ENCODE assay signal across 30 cellular contexts in genomic region chr11:104154296-104154695, GRCh38. TPM values are rescaled to one million over a fixed set of nuclear protein-coding genes. Genes with fewer than 3 reads are reported as not detected.
"Had no signal": no experiment of that assay in that cellular context is flagged by ENCODE, and none has a peak within 500 bp of the region (broad histone marks: within the 10 kb centered on the region; RNA-seq: fewer than 3 reads in every experiment).

No MANE protein-coding gene starts in this region.

- H3K27me3 Mint-ChIP-seq: activated CD4-positive, alpha-beta T cell treated with anti-CD3 and anti-CD28 coated beads, Interleukin-2, amount 10 ng/mL, durations not matched to agents 24 days and 14 days; activated CD8-positive, alpha-beta T cell treated with anti-CD3 and anti-CD28 coated beads for 36 hours; activated naive CD4-positive, alpha-beta T cell treated with anti-CD3 and anti-CD28 coated beads, Interleukin-2, amount 50 U/mL, for 24 hours; activated naive CD8-positive, alpha-beta T cell treated with anti-CD3 and anti-CD28 coated beads, Interleukin-2, amount 10 ng/mL, durations not matched to agents 7 days and 5 days; activated T-cell treated with anti-CD3 and anti-CD28 coated beads, Interleukin-2, amount 50 U/mL, for 24 hours had no signal

- H3K4me1 ChIP-seq: ascending aorta had no signal

- H3K9me3 Mint-ChIP-seq: activated CD4-positive, alpha-beta T cell treated with anti-CD3 and anti-CD28 coated beads, Interleukin-2, amount 10 ng/mL, durations not matched to agents 24 days and 14 days; activated CD8-positive, alpha-beta T cell treated with anti-CD3 and anti-CD28 coated beads for 36 hours; activated naive CD4-positive, alpha-beta T cell treated with anti-CD3 and anti-CD28 coated beads, Interleukin-2, amount 50 U/mL, for 24 hours; activated naive CD8-positive, alpha-beta T cell treated with anti-CD3 and anti-CD28 coated beads, Interleukin-2, amount 10 ng/mL, durations not matched to agents 7 days and 5 days; activated T-cell treated with anti-CD3 and anti-CD28 coated beads, Interleukin-2, amount 50 U/mL, for 24 hours; activated T-helper 2 cell treated with anti-CD3 and anti-CD28 coated beads, Interferon-gamma antibody, Interleukin-2, Interleukin-4, amounts not matched to agents 10 μg/mL and 5 μg/mL and 100 μg/mL, durations not matched to agents 14 hours and 24 hours and 36 hours had no signal

- H3K4me1 Mint-ChIP-seq: activated CD4-positive, alpha-beta T cell treated with anti-CD3 and anti-CD28 coated beads, Interleukin-2, amount 10 ng/mL, durations not matched to agents 24 days and 14 days; activated naive CD4-positive, alpha-beta T cell treated with anti-CD3 and anti-CD28 coated beads, Interleukin-2, amount 50 U/mL, for 24 hours; activated naive CD8-positive, alpha-beta T cell treated with anti-CD3 and anti-CD28 coated beads, Interleukin-2, amount 10 ng/mL, durations not matched to agents 7 days and 5 days had no signal

- H3K36me3 ChIP-seq: ascending aorta, cardiac muscle cell, MG63, WERI-Rb-1 had no signal

- H3K4me3 ChIP-seq: ascending aorta, cardiac muscle cell, MG63 had no signal

- H3K27ac ChIP-seq: ascending aorta, WERI-Rb-1 had no signal

- H3K27ac Mint-ChIP-seq: activated CD4-positive, alpha-beta T cell treated with anti-CD3 and anti-CD28 coated beads, Interleukin-2, amount 10 ng/mL, durations not matched to agents 24 days and 14 days; activated CD8-positive, alpha-beta T cell treated with anti-CD3 and anti-CD28 coated beads for 36 hours; activated naive CD4-positive, alpha-beta T cell treated with anti-CD3 and anti-CD28 coated beads, Interleukin-2, amount 50 U/mL, for 24 hours; activated naive CD8-positive, alpha-beta T cell treated with anti-CD3 and anti-CD28 coated beads, Interleukin-2, amount 10 ng/mL, durations not matched to agents 7 days and 5 days; activated T-cell treated with anti-CD3 and anti-CD28 coated beads, Interleukin-2, amount 50 U/mL, for 24 hours; activated T-helper 2 cell treated with anti-CD3 and anti-CD28 coated beads, Interferon-gamma antibody, Interleukin-2, Interleukin-4, amounts not matched to agents 10 μg/mL and 5 μg/mL and 100 μg/mL, durations not matched to agents 14 hours and 24 hours and 36 hours had no signal

- H3K36me3 Mint-ChIP-seq: activated naive CD4-positive, alpha-beta T cell treated with anti-CD3 and anti-CD28 coated beads, Interleukin-2, amount 50 U/mL, for 24 hours; activated naive CD8-positive, alpha-beta T cell treated with anti-CD3 and anti-CD28 coated beads, Interleukin-2, amount 10 ng/mL, durations not matched to agents 7 days and 5 days had no signal

- DNase-seq: activated CD4-positive, alpha-beta T cell treated with anti-CD3 and anti-CD28 coated beads, Interleukin-2, amount 10 ng/mL, durations not matched to agents 24 days and 14 days; activated CD4-positive, alpha-beta T cell treated with anti-CD3 and anti-CD28 coated beads, Interleukin-2, amount 50 U/mL, for 4 hours; activated CD8-positive, alpha-beta T cell treated with anti-CD3 and anti-CD28 coated beads for 36 hours; activated gamma-delta T cell; activated naive CD4-positive, alpha-beta T cell treated with Interleukin-2 at 50 U/mL for 16 hours; activated naive CD8-positive, alpha-beta T cell treated with anti-CD3 and anti-CD28 coated beads, Interleukin-2, amount 10 ng/mL, durations not matched to agents 7 days and 5 days; activated T-cell treated with anti-CD3 and anti-CD28 coated beads, Interleukin-2, amount 50 U/mL, for 24 hours; amygdala; Kasumi-1; KBM-7; MG63; NCI-H1048; NCI-H1105 treated with DMSO at 0.1 percent for 48 hours; NCI-H1436; NCI-H1694; NCI-H1930; NCI-H2081 treated with DMSO at 0.1 percent for 48 hours; NCI-H226; NCI-H524; OCI-M1; Right ventricle myocardium superior; SW 1271; T-helper 1 cell; T-helper 2 cell; T-helper 9 cell; WERI-Rb-1 had no signal

- H3K27me3 ChIP-seq: ascending aorta, cardiac muscle cell, MG63 had no signal

- H3K4me3 Mint-ChIP-seq: activated CD4-positive, alpha-beta T cell treated with anti-CD3 and anti-CD28 coated beads, Interleukin-2, amount 10 ng/mL, durations not matched to agents 24 days and 14 days; activated CD8-positive, alpha-beta T cell treated with anti-CD3 and anti-CD28 coated beads for 36 hours; activated naive CD4-positive, alpha-beta T cell treated with anti-CD3 and anti-CD28 coated beads, Interleukin-2, amount 50 U/mL, for 24 hours; activated naive CD8-positive, alpha-beta T cell treated with anti-CD3 and anti-CD28 coated beads, Interleukin-2, amount 10 ng/mL, durations not matched to agents 7 days and 5 days; activated T-cell treated with anti-CD3 and anti-CD28 coated beads, Interleukin-2, amount 50 U/mL, for 24 hours had no signal

- ATAC-seq: activated CD8-positive, alpha-beta T cell treated with anti-CD3 and anti-CD28 coated beads for 36 hours had no signal

- H3K9me3 ChIP-seq: ascending aorta, MG63 had no signal

RNA-seq across cellular contexts. Expression of gene PDGFD, which starts 9.7 kb away (rescaled TPM):
- total RNA-seq: activated CD4-positive, alpha-beta T cell treated with anti-CD3 and anti-CD28 coated beads, Interleukin-2, amount 10 ng/mL, durations not matched to agents 24 days and 14 days; activated T-helper 2 cell treated with anti-CD3 and anti-CD28 coated beads, Interferon-gamma antibody, Interleukin-2, Interleukin-4, amounts not matched to agents 10 μg/mL and 5 μg/mL and 100 μg/mL, durations not matched to agents 14 hours and 24 hours and 36 hours had no signal
